8 cellular contexts compared by ENCODE assay signal in genomic region chr2:171158036-171158789, GRCh38. TPM values are rescaled to one million over a fixed set of nuclear protein-coding genes. Genes with fewer than 3 reads are reported as not detected.
DNase-seq lines count a peak whose midpoint lies in the region; ATAC-seq and TF ChIP-seq lines count a peak whose summit lies in the region.

No MANE protein-coding gene starts in this region.

- intact Hi-C loops in ascending aorta (cut with DNase I), result no loop called here

- H3K27ac Mint-ChIP-seq in CD8-positive, alpha-beta memory T cell, result peak overlapping the region in 5 of 8 donors; percentile 72 to 96 (median 89)
- no peak overlapping the region for H3K27ac Mint-ChIP-seq in HFFc6
- peak overlapping the region in 2 of 6 donors; percentile 7 to 99 for H3K27ac Mint-ChIP-seq in naive B cell

- H3K9me3 ChIP-seq in CD8-positive, alpha-beta memory T cell (ENCODE audit: low read length), result no peaks in the 10 kb centered on the region
- no peaks in the 10 kb centered on the region for H3K9me3 ChIP-seq in ascending aorta

- no peaks in the 10 kb centered on the region for H3K9me3 Mint-ChIP-seq in CD8-positive, alpha-beta memory T cell
- H3K9me3 Mint-ChIP-seq in HFFc6 (no peaks in the 10 kb centered on the region), naive B cell (no peaks in the 10 kb centered on the region)

- H3K4me3 ChIP-seq in CD8-positive, alpha-beta memory T cell (ENCODE audit: low read length), result peak overlapping the region; percentile 80
- H3K4me3 ChIP-seq in ascending aorta, result peak overlapping the region; percentile 96 to 97

- no peak for ATAC-seq in naive B cell (ENCODE audit: low read depth in 2 of 2)
- ATAC-seq in HG02610 (IDR thresholded peaks at IDR 0.05; ENCODE audit: unreplicated experiment), result no peak
- no peak for ATAC-seq in GM21423 (IDR thresholded peaks at IDR 0.05; ENCODE audit: unreplicated experiment)

- TF ChIP-seq CTCF in HFFc6 (IDR thresholded peaks at IDR 0.05), result no peak
- TF ChIP-seq CTCF in ascending aorta (IDR thresholded peaks at IDR 0.05), result no peak

- POLR2A ChIA-PET in CD8-positive, alpha-beta memory T cell (lab: Charles Lee), result interaction anchor here (1.6 kb wide), 1 partner anchor 275 kb away, joined by 4 read pairs; the partner anchor contains the start of genes DCAF17 and METTL8

- no peak for DNase-seq in CD8-positive, alpha-beta memory T cell
- DNase-seq in HFFc6 (no peak), ascending aorta (ENCODE audit: low spot score in 2 of 2) (no peak), naive B cell (no peak), HuH-7 (ENCODE audit: low spot score) (no peak)
- no peak for DNase-seq in stimulated activated naive CD4-positive, alpha-beta T cell (lab: John Stamatoyannopoulos, UW)

- peaks cover 58% of the 10 kb centered on the region for H3K4me1 ChIP-seq in CD8-positive, alpha-beta memory T cell (ENCODE audit: insufficient read depth, low read length)
- H3K4me1 ChIP-seq in ascending aorta, result peaks cover 0 to 7% of the 10 kb centered on the region in 2 donors

- no peaks in the 10 kb centered on the region for H3K27me3 ChIP-seq in CD8-positive, alpha-beta memory T cell (ENCODE audit: insufficient read depth, low read length, poor library complexity, severe bottlenecking)
- H3K27me3 ChIP-seq in ascending aorta, result no peaks in the 10 kb centered on the region

- peaks cover 64 to 79% (median 75%) of the 10 kb centered on the region in 3 donors for H3K4me1 Mint-ChIP-seq in CD8-positive, alpha-beta memory T cell
- peaks cover 63% of the 10 kb centered on the region for H3K4me1 Mint-ChIP-seq in HFFc6 (ENCODE audit: low read depth)
- H3K4me1 Mint-ChIP-seq in naive B cell, result peaks cover 59 to 72% (median 72%) of the 10 kb centered on the region in 3 donors

- peak overlapping the region; percentile 93 to 99 (median 94) for H3K4me3 Mint-ChIP-seq in CD8-positive, alpha-beta memory T cell
- H3K4me3 Mint-ChIP-seq in HFFc6, result peak overlapping the region; percentile 94
- H3K4me3 Mint-ChIP-seq in naive B cell, result peak overlapping the region; percentile 90 to 98 (median 96)

- H3K27me3 Mint-ChIP-seq in CD8-positive, alpha-beta memory T cell, result peaks cover 0 to 4% of the 10 kb centered on the region in 2 donors
- H3K27me3 Mint-ChIP-seq in HFFc6 (ENCODE audit: insufficient read depth) (peaks cover 3% of the 10 kb centered on the region; the same call in 1 of the 2 replicates), naive B cell (no peaks in the 10 kb centered on the region)

- H3K36me3 ChIP-seq in CD8-positive, alpha-beta memory T cell (ENCODE audit: insufficient read depth, low read length), result no peaks in the 10 kb centered on the region
- no peaks in the 10 kb centered on the region for H3K36me3 ChIP-seq in ascending aorta

- CTCF ChIA-PET in CD8-positive, alpha-beta memory T cell (lab: Charles Lee), result interaction anchor here (0.7 to 2.3 kb wide), 11 partner anchors 11 to 258 kb away, joined by 3 to 7 read pairs (median 4); partner anchors contain the start of gene GORASP2

- H3K27ac ChIP-seq in CD8-positive, alpha-beta memory T cell (ENCODE audit: low read depth, low read length), result no peak overlapping the region
- H3K27ac ChIP-seq in ascending aorta, result no peak overlapping the region

- peaks cover 0 to 10% (median 0%) of the 10 kb centered on the region in 3 donors for H3K36me3 Mint-ChIP-seq in CD8-positive, alpha-beta memory T cell
- H3K36me3 Mint-ChIP-seq in HFFc6 (ENCODE audit: low read depth), result no peaks in the 10 kb centered on the region; the same call in 1 of the 2 replicates
- peaks cover 0 to 5% of the 10 kb centered on the region in 2 donors for H3K36me3 Mint-ChIP-seq in naive B cell

RNA-seq across cellular contexts. Expression of gene TLK1, which starts 2.5 kb away (rescaled TPM):
- 10 to 100 TPM; 73.2 to 79.0 TPM for total RNA-seq in CD8-positive, alpha-beta memory T cell
- 37.6 TPM for polyA plus RNA-seq in CD8-positive, alpha-beta memory T cell
- total RNA-seq in HFFc6 (2021; fragmentation: NEBNext Ultra II Directional; extraction: Animal tissue kit (Norgen Biotek cat#: 25700)), result 10 to 100 TPM; 46.9 to 61.1 (median 53.1) TPM
- 32.2 TPM for total RNA-seq in ascending aorta
- polyA plus RNA-seq in naive B cell (ENCODE audit: low read depth in 6 of 6), result 10 to 100 TPM; 21.1 to 86.1 (median 62.8) TPM
